8 cellular contexts compared by ENCODE assay signal in the genomic region with DNA sequence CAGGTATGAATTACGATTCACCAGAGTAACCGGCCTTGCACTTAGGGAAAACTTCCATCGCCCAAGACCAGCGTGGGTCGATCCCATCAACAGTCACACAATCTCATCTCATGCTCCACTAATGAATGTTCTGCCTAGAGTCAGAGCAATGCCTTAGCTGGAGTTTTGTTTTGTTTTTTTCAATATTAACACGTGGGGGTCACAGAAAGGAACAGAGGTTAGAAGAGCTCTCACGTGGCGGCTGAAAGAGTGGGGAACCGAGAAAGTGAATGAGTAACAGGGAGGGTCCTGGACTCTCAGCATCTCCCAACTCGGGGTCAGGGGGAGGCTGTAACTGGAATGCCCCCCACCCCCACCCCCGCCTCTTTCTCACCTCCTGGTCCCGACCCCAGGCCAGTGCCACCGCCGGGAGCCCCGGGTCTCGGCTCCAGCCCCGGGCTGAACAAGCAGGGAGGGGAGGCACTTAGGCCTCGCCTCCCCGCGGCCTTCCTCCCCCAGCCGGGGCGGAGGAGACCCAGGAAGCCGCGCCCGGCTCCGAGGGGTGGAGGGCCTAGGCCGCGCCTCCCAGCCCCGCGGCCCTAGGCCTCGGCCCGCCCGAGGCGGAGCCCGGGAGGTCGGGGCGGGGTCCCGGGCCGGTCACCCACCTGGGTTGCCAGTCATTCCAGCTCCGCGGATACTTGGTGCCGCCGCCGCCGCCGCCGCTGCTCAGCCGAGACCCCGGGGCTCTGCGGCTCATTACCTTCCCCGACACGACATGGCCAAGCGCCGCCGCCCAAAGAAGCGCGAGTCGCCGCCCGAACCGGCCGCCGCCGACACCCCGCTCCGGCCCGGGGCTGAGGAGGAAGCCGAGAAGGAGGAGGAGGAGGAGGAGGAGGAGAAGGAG. TPM values are rescaled to one million over a fixed set of nuclear protein-coding genes. Genes with fewer than 3 reads are reported as not detected.
DNase-seq lines count a peak whose midpoint lies in the region; ATAC-seq and TF ChIP-seq lines count a peak whose summit lies in the region.
"Not testable (repeated sequence)": the region's sequence is repeated elsewhere in the genome, so short reads cannot be mapped to it uniquely, and the experiment has no call there.

No MANE protein-coding gene starts in this region.

- H3K27ac Mint-ChIP-seq in endothelial cell (ENCODE audit: unreplicated experiment) = peak overlapping the region; percentile 71

- DNase-seq in GM20000 (ENCODE audit: low spot score) (peak; percentile 29), PC-9 (peak; percentile 61 to 91), activated T-cell treated with anti-CD3 and anti-CD28 coated beads for 24 hours (ENCODE audit: low read depth) (peak; percentile 51), mesenchymal stem cell (peak; percentile 63)
- DNase-seq in endothelial cell (ENCODE audit: low spot score) = not testable (repeated sequence)
- peak; percentile 55 to 61 for DNase-seq in stimulated activated CD4-positive, alpha-beta T cell treated with anti-CD3 and anti-CD28 coated beads, Interleukin-4, amount 100 ng/mL, for 4 hours

- H4K20me1 ChIP-seq in BLaER1 (peaks cover 54% of the 10 kb centered on the region), PC-9 (ENCODE audit: insufficient read depth) (peaks cover 30% of the 10 kb centered on the region)

- peaks cover 49% of the 10 kb centered on the region for H3K79me2 ChIP-seq in PC-9 (ENCODE audit: low read depth)

- H3K36me3 ChIP-seq in BLaER1; PC-9 (ENCODE audit: low read depth); mesenchymal stem cell (ENCODE audit: control insufficient read depth in 1 of 2, insufficient read depth in 2 of 2, low read depth in 1 of 2, low read length in 2 of 2): not testable (repeated sequence)

- peak overlapping the region; percentile 96 for H3K4me3 Mint-ChIP-seq in endothelial cell (ENCODE audit: unreplicated experiment)

- not testable (repeated sequence) for H3K9me2 ChIP-seq in PC-9 (ENCODE audit: insufficient read depth)

- peak overlapping the region; percentile 89 for H3K9ac ChIP-seq in BLaER1
- peak overlapping the region; percentile 92 for H3K9ac ChIP-seq in mesenchymal stem cell (ENCODE audit: low read length)

- H3K4me2 ChIP-seq in BLaER1 (peak overlapping the region; percentile 86), PC-9 (peak overlapping the region; percentile 99), mesenchymal stem cell (ENCODE audit: low read length, poor library complexity, severe bottlenecking) (peak overlapping the region; percentile 63)

- H3K4ac ChIP-seq in mesenchymal stem cell (ENCODE audit: low read depth in 1 of 2, low read length in 2 of 2) = peak overlapping the region in 1 of 2 experiments; percentile 75

- H2BK15ac ChIP-seq in mesenchymal stem cell (ENCODE audit: low read depth, poor library complexity, severe bottlenecking) = peak overlapping the region; percentile 83

- not testable (repeated sequence) for H3K4me1 Mint-ChIP-seq in endothelial cell (ENCODE audit: unreplicated experiment)

- H3F3A ChIP-seq in PC-9 (ENCODE audit: insufficient read depth, low read depth) = peaks cover 17% of the 10 kb centered on the region

- H3K9me3 Mint-ChIP-seq in endothelial cell (ENCODE audit: unreplicated experiment) = not testable (repeated sequence)

- peak overlapping the region in 1 of 2 experiments; percentile 79 for H3K14ac ChIP-seq in mesenchymal stem cell (ENCODE audit: low read length in 2 of 2)

- H2BK12ac ChIP-seq in mesenchymal stem cell (ENCODE audit: low read length in 2 of 2) = not testable (repeated sequence)

- peak; percentile 54 for ATAC-seq in HG03439 (IDR thresholded peaks at IDR 0.05; ENCODE audit: unreplicated experiment)

- H4K91ac ChIP-seq in mesenchymal stem cell (ENCODE audit: low read length) = not testable (repeated sequence)

- not testable (repeated sequence) for H4K8ac ChIP-seq in mesenchymal stem cell (ENCODE audit: low read length)

- 1% methylated on average over 55 of the region's 68 CpGs for WGBS in mesenchymal stem cell

- H3K79me1 ChIP-seq in mesenchymal stem cell (replicated peaks; ENCODE audit: low read length, poor library complexity, severe bottlenecking) = not testable (repeated sequence)

- intact Hi-C loops in PC-9 (cut with micrococcal nuclease; ENCODE audit: unreplicated experiment) = loop anchor here (1.0 to 2.0 kb wide), 3 partner anchors 43 to 141 kb away; partner anchors contain the start of genes ARL6IP1 and COQ7

- not testable (repeated sequence) for H3K36me3 Mint-ChIP-seq in endothelial cell (ENCODE audit: low read depth, unreplicated experiment)

- not testable (repeated sequence) for H3K9me3 ChIP-seq in BLaER1; PC-9 (ENCODE audit: insufficient read depth, low read depth); mesenchymal stem cell (ENCODE audit: control insufficient read depth, low read length)

- H2BK5ac ChIP-seq in mesenchymal stem cell (ENCODE audit: low read depth, low read length, poor library complexity, severe bottlenecking) = not testable (repeated sequence)

- H2AFZ ChIP-seq in PC-9 (peak overlapping the region; percentile 60; the same call in 1 of the 2 replicates), mesenchymal stem cell (ENCODE audit: low read depth, low read length) (peak overlapping the region; percentile 71)

- H3K23ac ChIP-seq in mesenchymal stem cell (ENCODE audit: low read length in 2 of 2) = not testable (repeated sequence)

- H3K4me3 ChIP-seq in BLaER1 (peak overlapping the region; percentile 81), PC-9 (peak overlapping the region; percentile 82), mesenchymal stem cell (ENCODE audit: insufficient read depth in 1 of 2, low read depth in 1 of 2, low read length in 2 of 2) (peak overlapping the region; percentile 75 to 91)

- peak overlapping the region; percentile 89 to 91 for H3K18ac ChIP-seq in mesenchymal stem cell (ENCODE audit: low read depth in 1 of 2, low read length in 2 of 2)

- not testable (repeated sequence) for H3K27me3 ChIP-seq in BLaER1; PC-9 (ENCODE audit: insufficient read depth, low read depth); mesenchymal stem cell (ENCODE audit: control insufficient read depth in 1 of 2, insufficient read depth in 1 of 2, low read length in 2 of 2)

- H3K27ac ChIP-seq in BLaER1 (peak overlapping the region; percentile 91), PC-9 (peak overlapping the region; percentile 92), mesenchymal stem cell (ENCODE audit: low read length, poor library complexity, severe bottlenecking) (peak overlapping the region; percentile 32)

- H2AK5ac ChIP-seq in mesenchymal stem cell (ENCODE audit: low read length, severe bottlenecking) = not testable (repeated sequence)

- H3K27me3 Mint-ChIP-seq in endothelial cell (ENCODE audit: unreplicated experiment) = not testable (repeated sequence)

- H3K4me1 ChIP-seq in BLaER1 = peaks cover 33% of the 10 kb centered on the region
- H3K4me1 ChIP-seq in PC-9 (replicated peaks; ENCODE audit: insufficient read depth); mesenchymal stem cell (ENCODE audit: control insufficient read depth, insufficient read depth, low read depth, low read length): not testable (repeated sequence)

- POLR2A ChIA-PET in PC-9 (lab: Charles Lee; ENCODE audit: unreplicated experiment) = interaction anchor here (0.6 to 1.0 kb wide), 3 partner anchors 9 to 1593 kb away, joined by 3 to 9 read pairs (median 4); no protein-coding TSS in a partner anchor

- H2BK120ac ChIP-seq in mesenchymal stem cell (ENCODE audit: low read depth, low read length) = not testable (repeated sequence)

- TF ChIP-seq CTCF in GM20000 (IDR thresholded peaks at IDR 0.05; ENCODE audit: extremely low read depth, missing control alignments); PC-9 (conservative IDR thresholded peaks at IDR 0.05); endothelial cell (IDR thresholded peaks at IDR 0.05; ENCODE audit: unreplicated experiment): not testable (repeated sequence)

- CTCF ChIA-PET in PC-9 (lab: Charles Lee) = not testable (repeated sequence)

- TSS peak; percentile 43 for BruUV-seq in PC-9 (replicated peaks; lab: Mats Ljungman, UMichigan)

RNA-seq across cellular contexts. Expression of gene SMG1, which starts 0.7 kb away (rescaled TPM):
- total RNA-seq in PC-9 (2021) (97.0 and 125 TPM in 2 replicates), endothelial cell (ENCODE audit: unreplicated experiment) (70.1 TPM)
- polyA plus RNA-seq in mesenchymal stem cell (2013, experiment 1 of 2) = 9.0 TPM
- 8.4 TPM for polyA plus RNA-seq in mesenchymal stem cell (2013, experiment 2 of 2)

RNA-seq across cellular contexts. Expression of gene TMC7, which starts 58.2 kb away (rescaled TPM):
- total RNA-seq in PC-9 (2021) (4.3 and 4.4 TPM in 2 replicates), endothelial cell (ENCODE audit: unreplicated experiment) (16.9 TPM)
- polyA plus RNA-seq in mesenchymal stem cell (2013, experiment 1 of 2) = 1.5 TPM
- 1.3 TPM for polyA plus RNA-seq in mesenchymal stem cell (2013, experiment 2 of 2)

Comparison
In these comparisons a context has a peak if more than half of its experiments do, and no peak if none do; other contexts are left out.
1. H3K27ac ChIP-seq: peak in every context shown above with its lines; median percentile 92 in PC-9; 91 in BLaER1; 32 in mesenchymal stem cell.